Comparison of ENCODE assay signal across 7 cellular contexts in the genomic region with DNA sequence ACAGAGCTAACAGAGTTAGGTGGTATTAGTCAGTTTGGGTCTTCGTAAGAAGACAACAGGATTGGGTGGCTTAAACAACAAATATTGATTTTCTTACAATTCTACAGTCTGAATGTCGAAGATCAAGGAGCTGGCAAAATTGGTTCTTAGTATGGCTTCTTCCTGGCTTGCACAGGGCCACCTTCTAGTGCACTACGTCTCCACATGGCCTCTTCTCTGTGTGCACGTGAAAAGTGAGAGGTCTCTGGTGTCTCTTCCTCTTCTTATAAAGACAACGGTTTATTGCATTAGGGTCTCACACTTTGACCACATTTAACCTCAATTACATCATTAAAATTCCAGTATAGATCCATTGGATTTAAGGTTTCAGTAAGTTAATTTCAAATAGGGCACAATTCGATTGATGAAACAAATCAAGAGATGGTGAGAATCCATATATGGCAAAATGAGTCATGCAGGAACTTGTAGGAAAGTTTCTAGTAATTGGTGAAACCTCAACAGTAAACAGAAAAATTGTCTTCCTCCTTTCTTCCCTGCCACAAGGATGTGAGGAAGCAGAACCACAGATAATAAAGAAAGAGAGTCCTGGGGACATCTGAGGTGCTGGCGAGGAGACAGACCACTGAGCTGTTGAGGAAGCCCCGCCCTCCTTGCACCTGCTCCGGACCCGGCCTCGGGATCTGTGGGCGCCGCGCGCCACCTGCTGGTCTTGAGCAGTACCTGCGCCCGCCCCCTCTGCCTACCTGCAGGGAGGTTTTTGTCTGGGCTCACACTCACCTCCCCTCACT.
DNase-seq lines count a peak whose midpoint lies in the region; TF ChIP-seq lines count a peak whose summit lies in the region.

No MANE protein-coding gene starts in this region.

- H3K36me3 Mint-ChIP-seq in activated T-helper 1 cell treated with anti-CD3 and anti-CD28 coated beads, Interleukin-12 subunit alpha, Interleukin-12 subunit beta, Interleukin-2, Interleukin-4 antibody, amounts not matched to agents 30 ng/mL and 10 ng/mL and 1 ng/mL, durations not matched to agents 14 hours and 24 hours and 36 hours (ENCODE audit: low read depth) = no peaks in the 10 kb centered on the region

- H3K4me1 ChIP-seq in PC-9 (replicated peaks; ENCODE audit: insufficient read depth) = no peaks in the 10 kb centered on the region

- H3K36me3 ChIP-seq in PC-9 (ENCODE audit: low read depth) = no peaks in the 10 kb centered on the region

- H3K27ac ChIP-seq in HL-60 (replicated peaks) (no peak overlapping the region), PC-9 (no peak overlapping the region)

- peaks cover 29% of the 10 kb centered on the region for H3K4me1 Mint-ChIP-seq in activated T-helper 1 cell treated with anti-CD3 and anti-CD28 coated beads, Interleukin-12 subunit alpha, Interleukin-12 subunit beta, Interleukin-2, Interleukin-4 antibody, amounts not matched to agents 30 ng/mL and 10 ng/mL and 1 ng/mL, durations not matched to agents 14 hours and 24 hours and 36 hours (ENCODE audit: low read depth)

- TF ChIP-seq CTCF in GM13976 (IDR thresholded peaks at IDR 0.05; ENCODE audit: borderline replicate concordance, control extremely low read depth, extremely low read depth, insufficient read depth, missing control alignments) (peak; percentile 88), HL-60 (IDR thresholded peaks at IDR 0.05; ENCODE audit: insufficient read depth, low read length) (peak; percentile 35), PC-9 (conservative IDR thresholded peaks at IDR 0.05) (peak; percentile 78)

- no peaks in the 10 kb centered on the region for H3K79me2 ChIP-seq in PC-9 (ENCODE audit: low read depth)

- DNase-seq in GM13976 (ENCODE audit: low spot score) (peak; percentile 84), HL-60 (ENCODE audit: low read depth in 1 of 2, low spot score in 1 of 2) (peak; percentile 35 to 51), PC-9 (peak; percentile 38 to 43), kidney glomerular epithelial cell (lab: John Stamatoyannopoulos, UW) (peak; percentile 0), middle frontal gyrus (ENCODE audit: extremely low spot score, low spot score) (no peak)
- peak; percentile 73 for DNase-seq in activated T-helper 1 cell treated with anti-CD3 and anti-CD28 coated beads, Interleukin-12 subunit alpha, Interleukin-12 subunit beta, Interleukin-2, Interleukin-4 antibody, amounts not matched to agents 30 ng/mL and 10 ng/mL and 1 ng/mL, durations not matched to agents 14 hours and 24 hours and 36 hours (ENCODE audit: low spot score)
- peak; percentile 50 to 59 for DNase-seq in stimulated activated CD8-positive, alpha-beta memory T cell treated with anti-CD3 and anti-CD28 coated beads, Interleukin-4, amount 100 ng/mL, for 1 hour (ENCODE audit: low read depth in 2 of 2, low spot score in 1 of 2)

- H3K9me3 Mint-ChIP-seq in activated T-helper 1 cell treated with anti-CD3 and anti-CD28 coated beads, Interleukin-12 subunit alpha, Interleukin-12 subunit beta, Interleukin-2, Interleukin-4 antibody, amounts not matched to agents 30 ng/mL and 10 ng/mL and 1 ng/mL, durations not matched to agents 14 hours and 24 hours and 36 hours = no peaks in the 10 kb centered on the region

- BruUV-seq in PC-9 (replicated peaks; lab: Mats Ljungman, UMichigan) = no TSS peak

- H4K20me1 ChIP-seq in PC-9 (ENCODE audit: insufficient read depth) = no peaks in the 10 kb centered on the region

- no peaks in the 10 kb centered on the region for H3F3A ChIP-seq in PC-9 (ENCODE audit: insufficient read depth, low read depth)

- in situ Hi-C loops in GM13976 (cut with MboI; ENCODE audit: low sequenced_read_pairs, unreplicated experiment) = no loop called here

- H3K27ac Mint-ChIP-seq in activated T-helper 1 cell treated with anti-CD3 and anti-CD28 coated beads, Interleukin-12 subunit alpha, Interleukin-12 subunit beta, Interleukin-2, Interleukin-4 antibody, amounts not matched to agents 30 ng/mL and 10 ng/mL and 1 ng/mL, durations not matched to agents 14 hours and 24 hours and 36 hours = no peak overlapping the region

- H3K9me3 ChIP-seq in PC-9 (ENCODE audit: insufficient read depth, low read depth) = no peaks in the 10 kb centered on the region

- H3K4me2 ChIP-seq in PC-9 = no peak overlapping the region

- CTCF ChIA-PET in PC-9 (lab: Charles Lee) = no interaction called here

- H3K4me3 Mint-ChIP-seq in activated T-helper 1 cell treated with anti-CD3 and anti-CD28 coated beads, Interleukin-12 subunit alpha, Interleukin-12 subunit beta, Interleukin-2, Interleukin-4 antibody, amounts not matched to agents 30 ng/mL and 10 ng/mL and 1 ng/mL, durations not matched to agents 14 hours and 24 hours and 36 hours = peak overlapping the region; percentile 19

- no peaks in the 10 kb centered on the region for H3K9me2 ChIP-seq in PC-9 (ENCODE audit: insufficient read depth)

- intact Hi-C loops in PC-9 (cut with micrococcal nuclease; ENCODE audit: unreplicated experiment) = no loop called here
- intact Hi-C loops in activated T-helper 1 cell treated with anti-CD3 and anti-CD28 coated beads, Interleukin-12 subunit alpha, Interleukin-12 subunit beta, Interleukin-2, Interleukin-4 antibody, amounts not matched to agents 30 ng/mL and 10 ng/mL and 1 ng/mL, durations not matched to agents 14 hours and 24 hours and 36 hours (cut with micrococcal nuclease) = loop anchor here (2.0 kb wide), 1 partner anchor 22 kb away; no protein-coding TSS in a partner anchor

- no peak overlapping the region for H3K4me3 ChIP-seq in HL-60 (replicated peaks; ENCODE audit: insufficient read depth, low read length)
- H3K4me3 ChIP-seq in PC-9 = no peak overlapping the region

- POLR2A ChIA-PET in PC-9 (lab: Charles Lee; ENCODE audit: unreplicated experiment) = no interaction called here

- H3K27me3 ChIP-seq in HL-60 (ENCODE audit: insufficient read depth, poor library complexity, severe bottlenecking) (no peaks in the 10 kb centered on the region), PC-9 (ENCODE audit: insufficient read depth, low read depth) (peaks cover 5% of the 10 kb centered on the region; the same call in 1 of the 2 replicates)

- peaks cover 2% of the 10 kb centered on the region for H3K27me3 Mint-ChIP-seq in activated T-helper 1 cell treated with anti-CD3 and anti-CD28 coated beads, Interleukin-12 subunit alpha, Interleukin-12 subunit beta, Interleukin-2, Interleukin-4 antibody, amounts not matched to agents 30 ng/mL and 10 ng/mL and 1 ng/mL, durations not matched to agents 14 hours and 24 hours and 36 hours (ENCODE audit: insufficient read depth)

- H2AFZ ChIP-seq in PC-9 = no peak overlapping the region

Comparison
In these comparisons a context has a peak if more than half of its experiments do, and no peak if none do; other contexts are left out.
1. CTCF ChIP-seq: peak in every context shown above with its lines; median percentile 88 in GM13976; 78 in PC-9; 35 in HL-60.